1 cellular context compared by ENCODE assay signal in genomic region chr17:42541041-42541833, GRCh38.
TF ChIP-seq lines count a peak whose summit lies in the region.

No MANE protein-coding gene starts in this region.

TF ChIP-seq in K562, 482 proteins besides CTCF, POLR2A, EP300 and RAD21 (continues in another document):
- TF ChIP-seq UBTF (IDR thresholded peaks at IDR 0.05; ENCODE audit: borderline replicate concordance in 1 of 2, low read depth in 2 of 2, low read length in 2 of 2) (no peak), DMBX1 (CRISPR knock-in tag; IDR thresholded peaks at IDR 0.05; ENCODE audit: borderline replicate concordance) (peak; percentile 33; the same call in 1 of the 2 replicates), NFE2L1 (tag; IDR thresholded peaks at IDR 0.05; ENCODE audit: borderline replicate concordance, low read depth) (no peak), TCF15 (CRISPR knock-in tag; IDR thresholded peaks at IDR 0.05) (no peak), ETS2 (tag; IDR thresholded peaks at IDR 0.05; ENCODE audit: borderline replicate concordance, poor library complexity, severe bottlenecking) (no peak), ZNF696 (CRISPR knock-in tag; conservative IDR thresholded peaks at IDR 0.05) (no peak), ARID1B (IDR thresholded peaks at IDR 0.05) (no peak), NR2C2 (CRISPR knock-in tag; IDR thresholded peaks at IDR 0.05) (no peak), NR2C2 (tag; IDR thresholded peaks at IDR 0.05) (peak; percentile 64), PHB2 (IDR thresholded peaks at IDR 0.05; ENCODE audit: low read depth) (no peak), GATAD2B (IDR thresholded peaks at IDR 0.05; ENCODE audit: borderline replicate concordance) (no peak), MTA1 (IDR thresholded peaks at IDR 0.05; ENCODE audit: borderline replicate concordance) (no peak), RNF219 (CRISPR knock-in tag; IDR thresholded peaks at IDR 0.05) (no peak)
- TF ChIP-seq, protein P1, sequence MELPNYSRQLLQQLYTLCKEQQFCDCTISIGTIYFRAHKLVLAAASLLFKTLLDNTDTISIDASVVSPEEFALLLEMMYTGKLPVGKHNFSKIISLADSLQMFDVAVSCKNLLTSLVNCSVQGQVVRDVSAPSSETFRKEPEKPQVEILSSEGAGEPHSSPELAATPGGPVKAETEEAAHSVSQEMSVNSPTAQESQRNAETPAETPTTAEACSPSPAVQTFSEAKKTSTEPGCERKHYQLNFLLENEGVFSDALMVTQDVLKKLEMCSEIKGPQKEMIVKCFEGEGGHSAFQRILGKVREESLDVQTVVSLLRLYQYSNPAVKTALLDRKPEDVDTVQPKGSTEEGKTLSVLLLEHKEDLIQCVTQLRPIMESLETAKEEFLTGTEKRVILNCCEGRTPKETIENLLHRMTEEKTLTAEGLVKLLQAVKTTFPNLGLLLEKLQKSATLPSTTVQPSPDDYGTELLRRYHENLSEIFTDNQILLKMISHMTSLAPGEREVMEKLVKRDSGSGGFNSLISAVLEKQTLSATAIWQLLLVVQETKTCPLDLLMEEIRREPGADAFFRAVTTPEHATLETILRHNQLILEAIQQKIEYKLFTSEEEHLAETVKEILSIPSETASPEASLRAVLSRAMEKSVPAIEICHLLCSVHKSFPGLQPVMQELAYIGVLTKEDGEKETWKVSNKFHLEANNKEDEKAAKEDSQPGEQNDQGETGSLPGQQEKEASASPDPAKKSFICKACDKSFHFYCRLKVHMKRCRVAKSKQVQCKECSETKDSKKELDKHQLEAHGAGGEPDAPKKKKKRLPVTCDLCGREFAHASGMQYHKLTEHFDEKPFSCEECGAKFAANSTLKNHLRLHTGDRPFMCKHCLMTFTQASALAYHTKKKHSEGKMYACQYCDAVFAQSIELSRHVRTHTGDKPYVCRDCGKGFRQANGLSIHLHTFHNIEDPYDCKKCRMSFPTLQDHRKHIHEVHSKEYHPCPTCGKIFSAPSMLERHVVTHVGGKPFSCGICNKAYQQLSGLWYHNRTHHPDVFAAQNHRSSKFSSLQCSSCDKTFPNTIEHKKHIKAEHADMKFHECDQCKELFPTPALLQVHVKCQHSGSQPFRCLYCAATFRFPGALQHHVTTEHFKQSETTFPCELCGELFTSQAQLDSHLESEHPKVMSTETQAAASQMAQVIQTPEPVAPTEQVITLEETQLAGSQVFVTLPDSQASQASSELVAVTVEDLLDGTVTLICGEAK (IDR thresholded peaks at IDR 0.05), result no peak
- TF ChIP-seq, protein P1 (CRISPR knock-in tag; IDR thresholded peaks at IDR 0.05), result no peak
- TF ChIP-seq, protein P2, sequence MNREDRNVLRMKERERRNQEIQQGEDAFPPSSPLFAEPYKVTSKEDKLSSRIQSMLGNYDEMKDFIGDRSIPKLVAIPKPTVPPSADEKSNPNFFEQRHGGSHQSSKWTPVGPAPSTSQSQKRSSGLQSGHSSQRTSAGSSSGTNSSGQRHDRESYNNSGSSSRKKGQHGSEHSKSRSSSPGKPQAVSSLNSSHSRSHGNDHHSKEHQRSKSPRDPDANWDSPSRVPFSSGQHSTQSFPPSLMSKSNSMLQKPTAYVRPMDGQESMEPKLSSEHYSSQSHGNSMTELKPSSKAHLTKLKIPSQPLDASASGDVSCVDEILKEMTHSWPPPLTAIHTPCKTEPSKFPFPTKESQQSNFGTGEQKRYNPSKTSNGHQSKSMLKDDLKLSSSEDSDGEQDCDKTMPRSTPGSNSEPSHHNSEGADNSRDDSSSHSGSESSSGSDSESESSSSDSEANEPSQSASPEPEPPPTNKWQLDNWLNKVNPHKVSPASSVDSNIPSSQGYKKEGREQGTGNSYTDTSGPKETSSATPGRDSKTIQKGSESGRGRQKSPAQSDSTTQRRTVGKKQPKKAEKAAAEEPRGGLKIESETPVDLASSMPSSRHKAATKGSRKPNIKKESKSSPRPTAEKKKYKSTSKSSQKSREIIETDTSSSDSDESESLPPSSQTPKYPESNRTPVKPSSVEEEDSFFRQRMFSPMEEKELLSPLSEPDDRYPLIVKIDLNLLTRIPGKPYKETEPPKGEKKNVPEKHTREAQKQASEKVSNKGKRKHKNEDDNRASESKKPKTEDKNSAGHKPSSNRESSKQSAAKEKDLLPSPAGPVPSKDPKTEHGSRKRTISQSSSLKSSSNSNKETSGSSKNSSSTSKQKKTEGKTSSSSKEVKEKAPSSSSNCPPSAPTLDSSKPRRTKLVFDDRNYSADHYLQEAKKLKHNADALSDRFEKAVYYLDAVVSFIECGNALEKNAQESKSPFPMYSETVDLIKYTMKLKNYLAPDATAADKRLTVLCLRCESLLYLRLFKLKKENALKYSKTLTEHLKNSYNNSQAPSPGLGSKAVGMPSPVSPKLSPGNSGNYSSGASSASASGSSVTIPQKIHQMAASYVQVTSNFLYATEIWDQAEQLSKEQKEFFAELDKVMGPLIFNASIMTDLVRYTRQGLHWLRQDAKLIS (CRISPR knock-in tag; IDR thresholded peaks at IDR 0.05), result no peak
- TF ChIP-seq, protein P3, sequence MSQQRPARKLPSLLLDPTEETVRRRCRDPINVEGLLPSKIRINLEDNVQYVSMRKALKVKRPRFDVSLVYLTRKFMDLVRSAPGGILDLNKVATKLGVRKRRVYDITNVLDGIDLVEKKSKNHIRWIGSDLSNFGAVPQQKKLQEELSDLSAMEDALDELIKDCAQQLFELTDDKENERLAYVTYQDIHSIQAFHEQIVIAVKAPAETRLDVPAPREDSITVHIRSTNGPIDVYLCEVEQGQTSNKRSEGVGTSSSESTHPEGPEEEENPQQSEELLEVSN (IDR thresholded peaks at IDR 0.05; ENCODE audit: borderline replicate concordance in 1 of 2, extremely low read depth in 1 of 2, insufficient read depth in 1 of 2, insufficient read length in 1 of 2, low read depth in 1 of 2, low read length in 1 of 2, poor library complexity in 1 of 2, severe bottlenecking in 1 of 2), result peak in 1 of 2 experiments; percentile 30
